Comparison of ENCODE assay signal across 21 cellular contexts in genomic region chrX:140715787-140716186, GRCh38. TPM values are rescaled to one million over a fixed set of nuclear protein-coding genes. Genes with fewer than 3 reads are reported as not detected.
A peak's percentile ranks its signal among the peaks of the same experiment; 100 is the strongest.
DNase-seq lines count a peak whose midpoint lies in the region; ATAC-seq and TF ChIP-seq lines count a peak whose summit lies in the region.
"Had no signal": no experiment of that assay in that cellular context is flagged by ENCODE, and none has a peak within 500 bp of the region (broad histone marks: within the 10 kb centered on the region; RNA-seq: fewer than 3 reads in every experiment).

No MANE protein-coding gene starts in this region.

- no peak overlapping the region for H2AFZ ChIP-seq in smooth muscle cell (ENCODE audit: low read depth)

- no peaks in the 10 kb centered on the region for H3K27me3 Mint-ChIP-seq in stimulated activated naive CD8-positive, alpha-beta T cell treated with anti-CD3 and anti-CD28 coated beads, Interleukin-15, amount 100 ng/mL, for 72 hours

- H3F3A ChIP-seq in smooth muscle cell (ENCODE audit: low read depth): peaks cover 2% of the 10 kb centered on the region

- H3K9me3 ChIP-seq in RWPE2 (ENCODE audit: severe bottlenecking) (no peaks in the 10 kb centered on the region), esophagus (ENCODE audit: control insufficient read depth in 2 of 2, insufficient read depth in 1 of 2, low read depth in 1 of 2, low read length in 1 of 2) (no peaks in the 10 kb centered on the region), smooth muscle cell (replicated peaks; ENCODE audit: low read depth) (peaks cover 3% of the 10 kb centered on the region), colonic mucosa (no peaks in the 10 kb centered on the region)
- H3K9me3 ChIP-seq: A549 had no signal

- H3K36me3 ChIP-seq in RWPE2 (ENCODE audit: low read depth) (no peaks in the 10 kb centered on the region), esophagus (ENCODE audit: control insufficient read depth in 2 of 2, insufficient read depth in 2 of 2, low read length in 1 of 2) (no peaks in the 10 kb centered on the region), smooth muscle cell (ENCODE audit: low read depth) (no peaks in the 10 kb centered on the region), colonic mucosa (no peaks in the 10 kb centered on the region)

- H3K9me3 Mint-ChIP-seq in stimulated activated naive CD8-positive, alpha-beta T cell treated with anti-CD3 and anti-CD28 coated beads, Interleukin-15, amount 100 ng/mL, for 72 hours: no peaks in the 10 kb centered on the region

- no peaks in the 10 kb centered on the region for H4K20me1 ChIP-seq in smooth muscle cell (ENCODE audit: low read depth)

- H3K27me3 ChIP-seq in RWPE2 (ENCODE audit: insufficient read depth, poor library complexity, severe bottlenecking): no peaks in the 10 kb centered on the region
- H3K27me3 ChIP-seq in esophagus (ENCODE audit: control insufficient read depth in 1 of 2, insufficient read depth in 2 of 2, low read length in 2 of 2): no peaks in the 10 kb centered on the region
- no peaks in the 10 kb centered on the region for H3K27me3 ChIP-seq in smooth muscle cell (ENCODE audit: low read depth)
- no peaks in the 10 kb centered on the region for H3K27me3 ChIP-seq in colonic mucosa

- ATAC-seq in stimulated activated naive CD8-positive, alpha-beta T cell treated with anti-CD3 and anti-CD28 coated beads, Interleukin-15, amount 100 ng/mL, for 72 hours: peak; percentile 35
- ATAC-seq in stimulated activated naive CD8-positive, alpha-beta T cell treated with anti-CD3 and anti-CD28 coated beads, Interleukin-15, Interleukin-2, amounts not matched to agents 100 U/mL and 50 U/mL, for 24 hours: no peak
- ATAC-seq in RWPE2 (ENCODE audit: low read depth) (peak; percentile 62; the same call in 2 of the 3 replicates), sciatic nerve (no peak)
- ATAC-seq: A549, HCT116 had no signal

- H3K4me3 Mint-ChIP-seq in stimulated activated naive CD8-positive, alpha-beta T cell treated with anti-CD3 and anti-CD28 coated beads, Interleukin-15, amount 100 ng/mL, for 72 hours: no peak overlapping the region

- peak overlapping the region; percentile 83 for H3K9ac ChIP-seq in smooth muscle cell (ENCODE audit: low read depth)
- no peak overlapping the region for H3K9ac ChIP-seq in colonic mucosa (ENCODE audit: low read depth in 2 of 2, low read length in 2 of 2)
- H3K9ac ChIP-seq: KMS-11 had no signal

- H3K4me1 ChIP-seq in RWPE2 (ENCODE audit: insufficient read depth, poor library complexity, severe bottlenecking) (no peaks in the 10 kb centered on the region), esophagus (ENCODE audit: control insufficient read depth in 2 of 2, insufficient read depth in 2 of 2, low read length in 1 of 2) (no peaks in the 10 kb centered on the region), smooth muscle cell (ENCODE audit: low read depth) (peaks cover 5% of the 10 kb centered on the region), colonic mucosa (no peaks in the 10 kb centered on the region)
- H3K4me1 ChIP-seq: A549 had no signal

- H3K4me2 ChIP-seq in smooth muscle cell: peak overlapping the region; percentile 37
- H3K4me2 ChIP-seq: A549, KMS-11 had no signal

- H3K27ac ChIP-seq in RWPE2 (ENCODE audit: poor library complexity, severe bottlenecking) (no peak overlapping the region), esophagus (ENCODE audit: low read depth in 2 of 2, low read length in 1 of 2) (peak overlapping the region; percentile 59), smooth muscle cell (ENCODE audit: low read depth) (peak overlapping the region; percentile 97), colonic mucosa (no peak overlapping the region)
- H3K27ac ChIP-seq: A549, C4-2B, KMS-11 had no signal

- H3K27ac Mint-ChIP-seq in stimulated activated naive CD8-positive, alpha-beta T cell treated with anti-CD3 and anti-CD28 coated beads, Interleukin-15, amount 100 ng/mL, for 72 hours: no peak overlapping the region

- WGBS in esophagus, 2 donors: 61 to 67% methylated on average over 5 of the region's 5 CpGs
- WGBS in smooth muscle cell (ENCODE audit: low lambda C conversion rate): 48% methylated on average over 5 of the region's 5 CpGs

- H3K4me1 Mint-ChIP-seq in stimulated activated naive CD8-positive, alpha-beta T cell treated with anti-CD3 and anti-CD28 coated beads, Interleukin-15, amount 100 ng/mL, for 72 hours: no peaks in the 10 kb centered on the region

- peaks cover 11% of the 10 kb centered on the region for H3K79me2 ChIP-seq in smooth muscle cell (ENCODE audit: low read depth)

- no peak for DNase-seq in stimulated activated naive CD8-positive, alpha-beta T cell treated with anti-CD3 and anti-CD28 coated beads, Interleukin-15, amount 100 ng/mL, for 72 hours
- DNase-seq in stimulated activated naive CD8-positive, alpha-beta T cell treated with anti-CD3 and anti-CD28 coated beads, Interleukin-15, Interleukin-2, amounts not matched to agents 100 U/mL and 50 U/mL, for 24 hours: no peak
- no peak for DNase-seq in RWPE2 (ENCODE audit: low spot score)
- no peak for DNase-seq in smooth muscle cell (lab: John Stamatoyannopoulos, UW; ENCODE audit: unreplicated experiment)
- no peak for DNase-seq in sciatic nerve (ENCODE audit: low spot score)
- DNase-seq in H4 (ENCODE audit: low spot score): no peak
- no peak for DNase-seq in colonic mucosa
- DNase-seq: COR-L47, DMS153, GDM1, MM.1S, NCI-H1105 treated with DMSO at 0.1 percent for 48 hours, NCI-H187, NCI-H2171, NCI-H510A, RPMI8226 had no signal

- H3K4me3 ChIP-seq in RWPE2 (ENCODE audit: severe bottlenecking) (no peak overlapping the region), esophagus (ENCODE audit: low read depth in 1 of 2, low read length in 2 of 2) (no peak overlapping the region), smooth muscle cell (no peak overlapping the region), colonic mucosa (no peak overlapping the region)
- H3K4me3 ChIP-seq: A549 had no signal

- intact Hi-C loops in sciatic nerve (cut with DNase I) (no loop called here), colonic mucosa (cut with DNase I) (no loop called here)

- TF ChIP-seq CTCF in RWPE2 (IDR thresholded peaks at IDR 0.05; ENCODE audit: poor library complexity, severe bottlenecking) (no peak), smooth muscle cell (IDR thresholded peaks at IDR 0.05; ENCODE audit: borderline replicate concordance, insufficient read depth, poor library complexity, severe bottlenecking) (no peak), colonic mucosa (IDR thresholded peaks at IDR 0.05) (no peak)

RNA-seq across cellular contexts. Expression of gene LINC00632, which starts 6.2 kb away (rescaled TPM):
- polyA plus RNA-seq in esophagus: under 1 TPM; 0.16 to 0.51 TPM
- 770 and 905 TPM in 2 replicates for total RNA-seq in smooth muscle cell
- polyA plus RNA-seq in smooth muscle cell: 109 and 121 TPM in 2 replicates
- total RNA-seq in sciatic nerve: 1,334 TPM
- 0.54 and 1.5 TPM in 2 replicates for total RNA-seq in H4 (2014; rRNA removed; shearing (Covaris generic))
- 10 to 100 TPM; 12.1 to 27.3 TPM for total RNA-seq in colonic mucosa

Comparison
In these comparisons a context has a peak if more than half of its experiments do, and no peak if none do; other contexts are left out.
1. ATAC-seq: peak in stimulated activated naive CD8-positive, alpha-beta T cell treated with anti-CD3 and anti-CD28 coated beads, Interleukin-15, amount 100 ng/mL, for 72 hours (single experiment) and RWPE2 (single experiment); none in stimulated activated naive CD8-positive, alpha-beta T cell treated with anti-CD3 and anti-CD28 coated beads, Interleukin-15, Interleukin-2, amounts not matched to agents 100 U/mL and 50 U/mL, for 24 hours (single experiment) and sciatic nerve (single experiment).
2. H3K27ac ChIP-seq: peak in esophagus (2 of 2) and smooth muscle cell (single experiment); none in RWPE2 (single experiment) and colonic mucosa (single experiment).
3. RNA of gene LINC00632, which starts 6.2 kb away (total RNA-seq): 1,334 TPM in sciatic nerve (single experiment) and 770 to 905 TPM in smooth muscle cell; 12.1 to 27.3 TPM in colonic mucosa and 0.54 to 1.5 TPM in H4; every median in the first group is over 10 times any median in the second.